ENCODE assay signal across 1 cellular context in genomic region chr2:113226462-113226861, GRCh38.
A peak's percentile ranks its signal among the peaks of the same experiment; 100 is the strongest.
TF ChIP-seq lines count a peak whose summit lies in the region.

No MANE protein-coding gene starts in this region.

TF ChIP-seq in HepG2, 621 proteins besides CTCF, POLR2A, EP300 and RAD21:
- TF ChIP-seq ATF7 (IDR thresholded peaks at IDR 0.05), result peak; percentile 60; the same call in 1 of the 2 replicates
- no peak for TF ChIP-seq ATF7 (CRISPR knock-in tag; IDR thresholded peaks at IDR 0.05)
- TF ChIP-seq ZNF362 (CRISPR knock-in tag; IDR thresholded peaks at IDR 0.05; ENCODE audit: borderline replicate concordance), result no peak
- TF ChIP-seq DNMT3B (CRISPR knock-in tag; conservative IDR thresholded peaks at IDR 0.05), result no peak
- no peak for TF ChIP-seq HOXA9 (CRISPR knock-in tag; IDR thresholded peaks at IDR 0.05; ENCODE audit: borderline replicate concordance)
- TF ChIP-seq CEBPB (IDR thresholded peaks at IDR 0.05; ENCODE audit: borderline replicate concordance, low read depth, low read length), result peak; percentile 42; the same call in 1 of the 2 replicates
- TF ChIP-seq CREB1 (IDR thresholded peaks at IDR 0.05), result peak; percentile 87
- no peak for TF ChIP-seq CREB1 (CRISPR knock-in tag; IDR thresholded peaks at IDR 0.05)
